Comparison of ENCODE assay signal across 10 cellular contexts in genomic region chr2:128520787-128521186, GRCh38.
DNase-seq lines count a peak whose midpoint lies in the region; ATAC-seq and TF ChIP-seq lines count a peak whose summit lies in the region.
"Had no signal": no experiment of that assay in that cellular context is flagged by ENCODE, and none has a peak within 500 bp of the region (broad histone marks: within the 10 kb centered on the region; RNA-seq: fewer than 3 reads in every experiment).

No MANE protein-coding gene starts in this region.

- peaks cover 25% of the 10 kb centered on the region for H3K27me3 ChIP-seq in PC-3 (ENCODE audit: low read length)
- H3K27me3 ChIP-seq: esophagus muscularis mucosa, uterus had no signal

- no peaks in the 10 kb centered on the region for H3K9me3 Mint-ChIP-seq in activated CD8-positive, alpha-beta memory T cell treated with anti-CD3 and anti-CD28 coated beads, Interleukin-2, amount 10 ng/mL, durations not matched to agents 7 days and 5 days (ENCODE audit: low read depth)

- peaks cover 7% of the 10 kb centered on the region for H3K4me1 ChIP-seq in PC-3 (ENCODE audit: insufficient read depth, low read length)
- H3K4me1 ChIP-seq: esophagus muscularis mucosa, uterus had no signal

- DNase-seq in activated CD8-positive, alpha-beta memory T cell treated with anti-CD3 and anti-CD28 coated beads, Interleukin-2, amount 10 ng/mL, durations not matched to agents 7 days and 5 days: peak; percentile 67
- no peak for DNase-seq in activated CD8-positive, alpha-beta memory T cell treated with anti-CD3 and anti-CD28 coated beads, Interleukin-2, amount 50 U/mL, for 4 hours
- DNase-seq in PC-3 (peak; percentile 75), DMS79 treated with DMSO at 0.1 percent for 48 hours (lab: John Stamatoyannopoulos, UW) (no peak), NCI-H345 treated with DMSO at 0.1 percent for 48 hours (lab: John Stamatoyannopoulos, UW; ENCODE audit: unreplicated experiment) (no peak), HuH-7 (ENCODE audit: low spot score) (no peak)
- DNase-seq in stimulated activated CD4-positive, alpha-beta T cell treated with anti-CD3 and anti-CD28 coated beads, Interleukin-4, amount 100 ng/mL, for 48 hours (ENCODE audit: low read depth in 2 of 2): peak; percentile 22 to 28
- DNase-seq: uterus had no signal

- no peak overlapping the region for H3K4me3 Mint-ChIP-seq in activated CD8-positive, alpha-beta memory T cell treated with anti-CD3 and anti-CD28 coated beads, Interleukin-2, amount 10 ng/mL, durations not matched to agents 7 days and 5 days

- ATAC-seq in activated CD8-positive, alpha-beta memory T cell treated with anti-CD3 and anti-CD28 coated beads, Interleukin-2, amount 10 ng/mL, durations not matched to agents 7 days and 5 days: peak; percentile 69
- ATAC-seq in HG02759 (IDR thresholded peaks at IDR 0.05; ENCODE audit: unreplicated experiment) (peak; percentile 97), PC-3 (no peak)

- H3K4me2 ChIP-seq in PC-3 (ENCODE audit: low read length): peak overlapping the region; percentile 39

- CTCF ChIA-PET in activated CD8-positive, alpha-beta memory T cell treated with anti-CD3 and anti-CD28 coated beads, Interleukin-2, amount 10 ng/mL, durations not matched to agents 7 days and 5 days (lab: Charles Lee): no interaction called here
- CTCF ChIA-PET in PC-3 (lab: Charles Lee): no interaction called here

- BruUV-seq in PC-3 (replicated peaks; lab: Mats Ljungman, UMichigan): no TSS peak

- no peaks in the 10 kb centered on the region for H3K36me3 ChIP-seq in PC-3 (ENCODE audit: low read depth, low read length)
- H3K36me3 ChIP-seq: esophagus muscularis mucosa, uterus had no signal

- H3K27ac Mint-ChIP-seq in activated CD8-positive, alpha-beta memory T cell treated with anti-CD3 and anti-CD28 coated beads, Interleukin-2, amount 10 ng/mL, durations not matched to agents 7 days and 5 days: no peak overlapping the region

- H3K9ac ChIP-seq in PC-3 (ENCODE audit: low read length): no peak overlapping the region

- H3K27me3 Mint-ChIP-seq in activated CD8-positive, alpha-beta memory T cell treated with anti-CD3 and anti-CD28 coated beads, Interleukin-2, amount 10 ng/mL, durations not matched to agents 7 days and 5 days: peaks cover 9% of the 10 kb centered on the region

- no peaks in the 10 kb centered on the region for H3K9me2 ChIP-seq in PC-3 (replicated peaks; ENCODE audit: low read length)

- H4K20me1 ChIP-seq in PC-3 (ENCODE audit: low read length): no peaks in the 10 kb centered on the region

- no peaks in the 10 kb centered on the region for H3K36me3 Mint-ChIP-seq in activated CD8-positive, alpha-beta memory T cell treated with anti-CD3 and anti-CD28 coated beads, Interleukin-2, amount 10 ng/mL, durations not matched to agents 7 days and 5 days

- H3K79me2 ChIP-seq in PC-3 (ENCODE audit: low read length): no peaks in the 10 kb centered on the region

- no peaks in the 10 kb centered on the region for H3K9me3 ChIP-seq in PC-3 (ENCODE audit: low read length)
- H3K9me3 ChIP-seq: esophagus muscularis mucosa, uterus had no signal

- no peaks in the 10 kb centered on the region for H3F3A ChIP-seq in PC-3 (ENCODE audit: low read length, unreplicated experiment)

- intact Hi-C loops in PC-3 (cut with micrococcal nuclease): no loop called here

- H3K4me3 ChIP-seq in PC-3 (ENCODE audit: low read length): no peak overlapping the region
- H3K4me3 ChIP-seq: esophagus muscularis mucosa, uterus had no signal

- no peak for TF ChIP-seq CTCF in PC-3 (conservative IDR thresholded peaks at IDR 0.05; ENCODE audit: low read depth, low read length)

- POLR2A ChIA-PET in PC-3 (lab: Charles Lee; ENCODE audit: unreplicated experiment): no interaction called here

- H3K4me1 Mint-ChIP-seq in activated CD8-positive, alpha-beta memory T cell treated with anti-CD3 and anti-CD28 coated beads, Interleukin-2, amount 10 ng/mL, durations not matched to agents 7 days and 5 days: peaks cover 2% of the 10 kb centered on the region

- no peak overlapping the region for H3K27ac ChIP-seq in PC-3 (ENCODE audit: low read length)
- H3K27ac ChIP-seq: esophagus muscularis mucosa, uterus had no signal

- no peak overlapping the region for H2AFZ ChIP-seq in PC-3 (ENCODE audit: low read length)

Comparison
In these comparisons a context has a peak if more than half of its experiments do, and no peak if none do; other contexts are left out.
1. DNase-seq: peak in activated CD8-positive, alpha-beta memory T cell treated with anti-CD3 and anti-CD28 coated beads, Interleukin-2, amount 10 ng/mL, durations not matched to agents 7 days and 5 days (single experiment), PC-3 (single experiment) and stimulated activated CD4-positive, alpha-beta T cell treated with anti-CD3 and anti-CD28 coated beads, Interleukin-4, amount 100 ng/mL, for 48 hours (2 of 2); none in activated CD8-positive, alpha-beta memory T cell treated with anti-CD3 and anti-CD28 coated beads, Interleukin-2, amount 50 U/mL, for 4 hours (single experiment), DMS79 treated with DMSO at 0.1 percent for 48 hours (single experiment), NCI-H345 treated with DMSO at 0.1 percent for 48 hours (single experiment) and HuH-7 (single experiment).